1 cellular context compared by ENCODE assay signal in genomic region chr5:140311011-140311467, GRCh38.
TF ChIP-seq lines count a peak whose summit lies in the region.

No MANE protein-coding gene starts in this region.

TF ChIP-seq in K562, 482 proteins besides CTCF, POLR2A, EP300 and RAD21 (continues in another document):
- peak; percentile 86 for TF ChIP-seq NFE2 (IDR thresholded peaks at IDR 0.05; ENCODE audit: low read depth)
- TF ChIP-seq SMARCA4 (IDR thresholded peaks at IDR 0.05): peak; percentile 87
- TF ChIP-seq, protein P1, sequence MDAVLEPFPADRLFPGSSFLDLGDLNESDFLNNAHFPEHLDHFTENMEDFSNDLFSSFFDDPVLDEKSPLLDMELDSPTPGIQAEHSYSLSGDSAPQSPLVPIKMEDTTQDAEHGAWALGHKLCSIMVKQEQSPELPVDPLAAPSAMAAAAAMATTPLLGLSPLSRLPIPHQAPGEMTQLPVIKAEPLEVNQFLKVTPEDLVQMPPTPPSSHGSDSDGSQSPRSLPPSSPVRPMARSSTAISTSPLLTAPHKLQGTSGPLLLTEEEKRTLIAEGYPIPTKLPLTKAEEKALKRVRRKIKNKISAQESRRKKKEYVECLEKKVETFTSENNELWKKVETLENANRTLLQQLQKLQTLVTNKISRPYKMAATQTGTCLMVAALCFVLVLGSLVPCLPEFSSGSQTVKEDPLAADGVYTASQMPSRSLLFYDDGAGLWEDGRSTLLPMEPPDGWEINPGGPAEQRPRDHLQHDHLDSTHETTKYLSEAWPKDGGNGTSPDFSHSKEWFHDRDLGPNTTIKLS (IDR thresholded peaks at IDR 0.05; ENCODE audit: borderline replicate concordance, low read depth): no peak
- TF ChIP-seq ZKSCAN1 (IDR thresholded peaks at IDR 0.05; ENCODE audit: low read depth, low read length): no peak
- TF ChIP-seq DPF2 (IDR thresholded peaks at IDR 0.05): peak; percentile 92
- TF ChIP-seq PRMT5 (CRISPR knock-in tag; IDR thresholded peaks at IDR 0.05): no peak
- TF ChIP-seq, protein P2, sequence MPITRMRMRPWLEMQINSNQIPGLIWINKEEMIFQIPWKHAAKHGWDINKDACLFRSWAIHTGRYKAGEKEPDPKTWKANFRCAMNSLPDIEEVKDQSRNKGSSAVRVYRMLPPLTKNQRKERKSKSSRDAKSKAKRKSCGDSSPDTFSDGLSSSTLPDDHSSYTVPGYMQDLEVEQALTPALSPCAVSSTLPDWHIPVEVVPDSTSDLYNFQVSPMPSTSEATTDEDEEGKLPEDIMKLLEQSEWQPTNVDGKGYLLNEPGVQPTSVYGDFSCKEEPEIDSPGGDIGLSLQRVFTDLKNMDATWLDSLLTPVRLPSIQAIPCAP (CRISPR knock-in tag; IDR thresholded peaks at IDR 0.05; ENCODE audit: borderline replicate concordance): no peak
- TF ChIP-seq SMARCB1 (IDR thresholded peaks at IDR 0.05; ENCODE audit: insufficient read length, low read depth): no peak
- TF ChIP-seq NONO (IDR thresholded peaks at IDR 0.05; ENCODE audit: low read depth in 2 of 2, low read length in 1 of 2): no peak
- peak; percentile 79 for TF ChIP-seq VEZF1 (CRISPR knock-in tag; IDR thresholded peaks at IDR 0.05)
- TF ChIP-seq ATF3 (IDR thresholded peaks at IDR 0.05): peak; percentile 97
- peak; percentile 90; the same call in 1 of the 2 replicates for TF ChIP-seq ATF3 (CRISPR knock-in tag; conservative IDR thresholded peaks at IDR 0.05)
- TF ChIP-seq, protein P3, sequence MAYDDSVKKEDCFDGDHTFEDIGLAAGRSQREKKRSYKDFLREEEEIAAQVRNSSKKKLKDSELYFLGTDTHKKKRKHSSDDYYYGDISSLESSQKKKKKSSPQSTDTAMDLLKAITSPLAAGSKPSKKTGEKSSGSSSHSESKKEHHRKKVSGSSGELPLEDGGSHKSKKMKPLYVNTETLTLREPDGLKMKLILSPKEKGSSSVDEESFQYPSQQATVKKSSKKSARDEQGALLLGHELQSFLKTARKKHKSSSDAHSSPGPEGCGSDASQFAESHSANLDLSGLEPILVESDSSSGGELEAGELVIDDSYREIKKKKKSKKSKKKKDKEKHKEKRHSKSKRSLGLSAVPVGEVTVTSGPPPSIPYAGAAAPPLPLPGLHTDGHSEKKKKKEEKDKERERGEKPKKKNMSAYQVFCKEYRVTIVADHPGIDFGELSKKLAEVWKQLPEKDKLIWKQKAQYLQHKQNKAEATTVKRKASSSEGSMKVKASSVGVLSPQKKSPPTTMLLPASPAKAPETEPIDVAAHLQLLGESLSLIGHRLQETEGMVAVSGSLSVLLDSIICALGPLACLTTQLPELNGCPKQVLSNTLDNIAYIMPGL (CRISPR knock-in tag; IDR thresholded peaks at IDR 0.05): no peak
- peak; percentile 56 for TF ChIP-seq MAFF (IDR thresholded peaks at IDR 0.05; ENCODE audit: low read length)
- TF ChIP-seq ZNF384 (IDR thresholded peaks at IDR 0.05; ENCODE audit: low read depth, low read length): peak; percentile 72
- TF ChIP-seq ATF7 (IDR thresholded peaks at IDR 0.05): peak; percentile 52; the same call in 1 of the 2 replicates
- TF ChIP-seq, protein P4, sequence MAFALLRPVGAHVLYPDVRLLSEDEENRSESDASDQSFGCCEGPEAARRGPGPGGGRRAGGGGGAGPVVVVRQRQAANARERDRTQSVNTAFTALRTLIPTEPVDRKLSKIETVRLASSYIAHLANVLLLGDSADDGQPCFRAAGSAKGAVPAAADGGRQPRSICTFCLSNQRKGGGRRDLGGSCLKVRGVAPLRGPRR (CRISPR knock-in tag; IDR thresholded peaks at IDR 0.05): no peak
- TF ChIP-seq, protein P5, sequence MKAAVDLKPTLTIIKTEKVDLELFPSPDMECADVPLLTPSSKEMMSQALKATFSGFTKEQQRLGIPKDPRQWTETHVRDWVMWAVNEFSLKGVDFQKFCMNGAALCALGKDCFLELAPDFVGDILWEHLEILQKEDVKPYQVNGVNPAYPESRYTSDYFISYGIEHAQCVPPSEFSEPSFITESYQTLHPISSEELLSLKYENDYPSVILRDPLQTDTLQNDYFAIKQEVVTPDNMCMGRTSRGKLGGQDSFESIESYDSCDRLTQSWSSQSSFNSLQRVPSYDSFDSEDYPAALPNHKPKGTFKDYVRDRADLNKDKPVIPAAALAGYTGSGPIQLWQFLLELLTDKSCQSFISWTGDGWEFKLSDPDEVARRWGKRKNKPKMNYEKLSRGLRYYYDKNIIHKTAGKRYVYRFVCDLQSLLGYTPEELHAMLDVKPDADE (conservative IDR thresholded peaks at IDR 0.05; ENCODE audit: control insufficient read depth, low read depth, low read length): no peak
- no peak for TF ChIP-seq ZNF311 (CRISPR knock-in tag; IDR thresholded peaks at IDR 0.05)
- peak; percentile 90 for TF ChIP-seq JUNB (CRISPR knock-in tag; conservative IDR thresholded peaks at IDR 0.05)
- no peak for TF ChIP-seq ARID2 (IDR thresholded peaks at IDR 0.05)
- TF ChIP-seq BRF1 (IDR thresholded peaks at IDR 0.05; ENCODE audit: borderline replicate concordance, extremely low read depth, insufficient read length): no peak
- TF ChIP-seq COPS2 (conservative IDR thresholded peaks at IDR 0.05): no peak
- no peak for TF ChIP-seq XRCC4 (IDR thresholded peaks at IDR 0.05; ENCODE audit: extremely low read depth, insufficient read depth, insufficient read length)
- TF ChIP-seq U2AF1 (optimal IDR thresholded peaks at IDR 0.05; ENCODE audit: low read depth, low read length): no peak
- TF ChIP-seq STAT6 (CRISPR knock-in tag; IDR thresholded peaks at IDR 0.05): no peak
- TF ChIP-seq EP400 (IDR thresholded peaks at IDR 0.05): peak; percentile 23; the same call in 1 of the 2 replicates
- no peak for TF ChIP-seq TRIM25 (IDR thresholded peaks at IDR 0.05; ENCODE audit: borderline replicate concordance)
- peak; percentile 19; the same call in 1 of the 2 replicates for TF ChIP-seq GATAD2A (IDR thresholded peaks at IDR 0.05)
- TF ChIP-seq CREM (IDR thresholded peaks at IDR 0.05; ENCODE audit: low read depth): no peak
- TF ChIP-seq JUND (IDR thresholded peaks at IDR 0.05; ENCODE audit: borderline replicate concordance, low read depth, low read length): peak; percentile 98
- TF ChIP-seq JUND (tag; IDR thresholded peaks at IDR 0.05; ENCODE audit: borderline replicate concordance, low read depth, low read length): peak; percentile 98
- peak; percentile 39; the same call in 1 of the 2 replicates for TF ChIP-seq ZNF766 (CRISPR knock-in tag; conservative IDR thresholded peaks at IDR 0.05)
- TF ChIP-seq FOXM1 (IDR thresholded peaks at IDR 0.05; ENCODE audit: low read depth): peak; percentile 23; the same call in 1 of the 2 replicates
- TF ChIP-seq FOXM1 (CRISPR knock-in tag; IDR thresholded peaks at IDR 0.05; ENCODE audit: low read depth): no peak
- TF ChIP-seq BCL6 (CRISPR knock-in tag; IDR thresholded peaks at IDR 0.05): no peak
- peak; percentile 43; the same call in 1 of the 2 replicates for TF ChIP-seq MTA3 (IDR thresholded peaks at IDR 0.05; ENCODE audit: borderline replicate concordance)
- TF ChIP-seq ZNF445 (CRISPR knock-in tag; IDR thresholded peaks at IDR 0.05; ENCODE audit: low read depth): no peak
- no peak for TF ChIP-seq ZNF707 (CRISPR knock-in tag; conservative IDR thresholded peaks at IDR 0.05)
- TF ChIP-seq ZNF717 (CRISPR knock-in tag; IDR thresholded peaks at IDR 0.05): no peak
- TF ChIP-seq, protein P6, sequence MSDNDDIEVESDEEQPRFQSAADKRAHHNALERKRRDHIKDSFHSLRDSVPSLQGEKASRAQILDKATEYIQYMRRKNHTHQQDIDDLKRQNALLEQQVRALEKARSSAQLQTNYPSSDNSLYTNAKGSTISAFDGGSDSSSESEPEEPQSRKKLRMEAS (CRISPR knock-in tag; IDR thresholded peaks at IDR 0.05): no peak
- TF ChIP-seq NEUROD1 (IDR thresholded peaks at IDR 0.05; ENCODE audit: borderline replicate concordance, low read depth, low read length, partially characterized antibody): no peak
- TF ChIP-seq, protein P7, sequence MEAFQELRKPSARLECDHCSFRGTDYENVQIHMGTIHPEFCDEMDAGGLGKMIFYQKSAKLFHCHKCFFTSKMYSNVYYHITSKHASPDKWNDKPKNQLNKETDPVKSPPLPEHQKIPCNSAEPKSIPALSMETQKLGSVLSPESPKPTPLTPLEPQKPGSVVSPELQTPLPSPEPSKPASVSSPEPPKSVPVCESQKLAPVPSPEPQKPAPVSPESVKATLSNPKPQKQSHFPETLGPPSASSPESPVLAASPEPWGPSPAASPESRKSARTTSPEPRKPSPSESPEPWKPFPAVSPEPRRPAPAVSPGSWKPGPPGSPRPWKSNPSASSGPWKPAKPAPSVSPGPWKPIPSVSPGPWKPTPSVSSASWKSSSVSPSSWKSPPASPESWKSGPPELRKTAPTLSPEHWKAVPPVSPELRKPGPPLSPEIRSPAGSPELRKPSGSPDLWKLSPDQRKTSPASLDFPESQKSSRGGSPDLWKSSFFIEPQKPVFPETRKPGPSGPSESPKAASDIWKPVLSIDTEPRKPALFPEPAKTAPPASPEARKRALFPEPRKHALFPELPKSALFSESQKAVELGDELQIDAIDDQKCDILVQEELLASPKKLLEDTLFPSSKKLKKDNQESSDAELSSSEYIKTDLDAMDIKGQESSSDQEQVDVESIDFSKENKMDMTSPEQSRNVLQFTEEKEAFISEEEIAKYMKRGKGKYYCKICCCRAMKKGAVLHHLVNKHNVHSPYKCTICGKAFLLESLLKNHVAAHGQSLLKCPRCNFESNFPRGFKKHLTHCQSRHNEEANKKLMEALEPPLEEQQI (IDR thresholded peaks at IDR 0.05): no peak
- no peak for TF ChIP-seq SNIP1 (IDR thresholded peaks at IDR 0.05; ENCODE audit: low read depth)
- peak; percentile 83 for TF ChIP-seq SMARCC2 (IDR thresholded peaks at IDR 0.05; ENCODE audit: low read depth)
- TF ChIP-seq PHF20 (IDR thresholded peaks at IDR 0.05; ENCODE audit: partially characterized antibody): no peak
- no peak for TF ChIP-seq TCFL5 (CRISPR knock-in tag; conservative IDR thresholded peaks at IDR 0.05)
- TF ChIP-seq ZNF830 (CRISPR knock-in tag; IDR thresholded peaks at IDR 0.05): no peak
- TF ChIP-seq, protein P8, sequence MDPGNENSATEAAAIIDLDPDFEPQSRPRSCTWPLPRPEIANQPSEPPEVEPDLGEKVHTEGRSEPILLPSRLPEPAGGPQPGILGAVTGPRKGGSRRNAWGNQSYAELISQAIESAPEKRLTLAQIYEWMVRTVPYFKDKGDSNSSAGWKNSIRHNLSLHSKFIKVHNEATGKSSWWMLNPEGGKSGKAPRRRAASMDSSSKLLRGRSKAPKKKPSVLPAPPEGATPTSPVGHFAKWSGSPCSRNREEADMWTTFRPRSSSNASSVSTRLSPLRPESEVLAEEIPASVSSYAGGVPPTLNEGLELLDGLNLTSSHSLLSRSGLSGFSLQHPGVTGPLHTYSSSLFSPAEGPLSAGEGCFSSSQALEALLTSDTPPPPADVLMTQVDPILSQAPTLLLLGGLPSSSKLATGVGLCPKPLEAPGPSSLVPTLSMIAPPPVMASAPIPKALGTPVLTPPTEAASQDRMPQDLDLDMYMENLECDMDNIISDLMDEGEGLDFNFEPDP (CRISPR knock-in tag; IDR thresholded peaks at IDR 0.05): no peak
- TF ChIP-seq SAFB (IDR thresholded peaks at IDR 0.05; ENCODE audit: borderline replicate concordance, low read depth, low read length): no peak
- TF ChIP-seq SRF (CRISPR knock-in tag; IDR thresholded peaks at IDR 0.05): peak in 1 of 2 experiments; percentile 84; a peak in 2 of 4 replicates
- no peak for TF ChIP-seq YY1 (IDR thresholded peaks at IDR 0.05; ENCODE audit: borderline replicate concordance in 1 of 3, control insufficient read depth in 1 of 3, extremely low read depth in 1 of 3, insufficient read depth in 3 of 3, insufficient read length in 1 of 3, insufficient replicate concordance in 2 of 3, low read depth in 1 of 3, low read length in 2 of 3)
- TF ChIP-seq CXXC5 (CRISPR knock-in tag; IDR thresholded peaks at IDR 0.05): peak; percentile 19; the same call in 1 of the 2 replicates
